In genomic region chr14:43031598-43031997, GRCh38 we compare ENCODE assay signal across 19 cellular contexts.
"Had no signal": no experiment of that assay in that cellular context is flagged by ENCODE, and none has a peak within 500 bp of the region (broad histone marks: within the 10 kb centered on the region; RNA-seq: fewer than 3 reads in every experiment).

No MANE protein-coding gene starts in this region.

- H3K27me3 ChIP-seq: ascending aorta, dorsolateral prefrontal cortex, tibial nerve had no signal

- H3K36me3 ChIP-seq: ascending aorta, ovary, prostate gland, tibial nerve had no signal

- H3K27ac ChIP-seq: ascending aorta, coronary artery, dorsolateral prefrontal cortex, ovary, prostate gland, tibial nerve, VCaP had no signal

- H3K9me3 ChIP-seq: ascending aorta, ovary, prostate gland, tibial nerve had no signal

- DNase-seq: activated CD4-positive, alpha-beta T cell treated with anti-CD3 and anti-CD28 coated beads for 48 hours; activated CD4-positive, alpha-beta T cell treated with anti-CD3 and anti-CD28 coated beads, Interleukin-2, amount 50 U/mL, for 48 hours; activated CD8-positive, alpha-beta memory T cell treated with anti-CD3 and anti-CD28 coated beads for 24 hours; activated effector memory CD4-positive, alpha-beta T cell treated with anti-CD3 and anti-CD28 coated beads, Interleukin-2, amount 50 U/mL, for 16 hours; activated naive CD4-positive, alpha-beta T cell treated with anti-CD3 and anti-CD28 coated beads for 36 hours; activated naive CD8-positive, alpha-beta T cell treated with anti-CD3 and anti-CD28 coated beads for 36 hours; dorsolateral prefrontal cortex; effector memory CD4-positive, alpha-beta T cell; glutamatergic neuron; naive thymus-derived CD4-positive, alpha-beta T cell; ovary; stimulated activated CD4-positive, alpha-beta T cell treated with anti-CD3 and anti-CD28 coated beads, Interleukin-2, amount 100 ng/mL, for 24 hours; stimulated activated naive CD4-positive, alpha-beta T cell had no signal

- H3K4me2 ChIP-seq: smooth muscle cell had no signal

- H3K4me3 ChIP-seq: ascending aorta, coronary artery, dorsolateral prefrontal cortex, ovary, prostate gland, smooth muscle cell, tibial nerve had no signal

- ATAC-seq: naive thymus-derived CD4-positive, alpha-beta T cell had no signal

- H3K4me1 ChIP-seq: ascending aorta, prostate gland, tibial nerve had no signal
